ENCODE assay signal across 8 cellular contexts in genomic region chr14:67819563-67820411, GRCh38. TPM values are rescaled to one million over a fixed set of nuclear protein-coding genes. Genes with fewer than 3 reads are reported as not detected.
DNase-seq lines count a peak whose midpoint lies in the region; ATAC-seq and TF ChIP-seq lines count a peak whose summit lies in the region.

TSS of gene RAD51B (plus strand) at chr14:67819779.

- H3K4me1 ChIP-seq in MM.1S (ENCODE audit: low read length) (0 out of 2 replicates have a peak, but pooled peaks cover 4% of the 10 kb centered on the region), foreskin keratinocyte (peaks cover 8% of the 10 kb centered on the region), stomach (peaks cover 14 to 41% (median 34%) of the 10 kb centered on the region in 4 donors)

- H3K4me3 ChIP-seq in H7 (ENCODE audit: insufficient read depth, low read depth, low read length) (peak within 1 kb of the TSS; percentile 81), MM.1S (ENCODE audit: low read length) (peak within 1 kb of the TSS; percentile 82), stomach (peak within 1 kb of the TSS; percentile 77 to 96 (median 85))

- no peaks in the 10 kb centered on the region for H3K9me3 ChIP-seq in MM.1S (replicated peaks; ENCODE audit: insufficient read depth, low read length)
- no peaks in the 10 kb centered on the region for H3K9me3 ChIP-seq in stomach

- no peaks in the 10 kb centered on the region for H4K20me1 ChIP-seq in MM.1S (ENCODE audit: insufficient read depth, low read length)

- H3K27ac Mint-ChIP-seq in neural crest cell (ENCODE audit: unreplicated experiment): peak within 1 kb of the TSS; percentile 99

- TF ChIP-seq CTCF in MM.1S (IDR thresholded peaks at IDR 0.05; ENCODE audit: low read length): no peak
- TF ChIP-seq CTCF in foreskin keratinocyte (conservative IDR thresholded peaks at IDR 0.05): no peak
- TF ChIP-seq CTCF in neural crest cell (conservative IDR thresholded peaks at IDR 0.05): no peak
- no peak for TF ChIP-seq CTCF in stomach (IDR thresholded peaks at IDR 0.05)

- DNase-seq in ELF-1 (ENCODE audit: low read depth, low spot score): peak; percentile 93
- peak; percentile 85 for DNase-seq in H7
- DNase-seq in MM.1S: peak; percentile 73
- peak; percentile 79 for DNase-seq in SIG-M5 treated with dmso at 0.1 percent for 504 hours (lab: John Stamatoyannopoulos, UW; ENCODE audit: unreplicated experiment)
- peak; percentile 22 for DNase-seq in activated gamma-delta T cell (lab: John Stamatoyannopoulos, UW)
- peak; percentile 37 to 70 for DNase-seq in foreskin keratinocyte
- DNase-seq in neural crest cell (ENCODE audit: low read depth, low spot score): peak; percentile 79
- peak; percentile 90 for DNase-seq in stomach

- intact Hi-C loops in stomach (cut with DNase I; ENCODE audit: low total_unique reads): no loop called here

- H3K36me3 ChIP-seq in H7 (replicated peaks; ENCODE audit: control insufficient read depth, insufficient read depth, low read length): no peaks in the 10 kb centered on the region
- H3K36me3 ChIP-seq in MM.1S (replicated peaks; ENCODE audit: insufficient read depth, low read length): no peaks in the 10 kb centered on the region
- peaks cover 0 to 4% (median 0%) of the 10 kb centered on the region in 4 donors for H3K36me3 ChIP-seq in stomach

- H3F3A ChIP-seq in MM.1S (ENCODE audit: insufficient read depth, low read length): peaks cover 4% of the 10 kb centered on the region; the same call in 1 of the 2 replicates

- H3K36me3 Mint-ChIP-seq in neural crest cell (ENCODE audit: low read depth): no peaks in the 10 kb centered on the region

- H3K9me2 ChIP-seq in MM.1S (replicated peaks; ENCODE audit: insufficient read depth, low read length): no peaks in the 10 kb centered on the region

- H3K27me3 ChIP-seq in H7 (ENCODE audit: control insufficient read depth, insufficient read depth, low read length) (no peaks in the 10 kb centered on the region), MM.1S (replicated peaks; ENCODE audit: insufficient read depth, low read length) (no peaks in the 10 kb centered on the region), foreskin keratinocyte (no peaks in the 10 kb centered on the region), stomach (no peaks in the 10 kb centered on the region)

- TF ChIP-seq EP300 in stomach (IDR thresholded peaks at IDR 0.05): no peak

- H3K4me3 Mint-ChIP-seq in neural crest cell: peak within 1 kb of the TSS; percentile 97

- no peaks in the 10 kb centered on the region for H3K9me3 Mint-ChIP-seq in neural crest cell

- H3K4me2 ChIP-seq in MM.1S (ENCODE audit: low read depth, low read length): peak within 1 kb of the TSS; percentile 79

- H3K9ac ChIP-seq in MM.1S (ENCODE audit: low read length): peak within 1 kb of the TSS; percentile 64; the same call in 1 of the 2 replicates

- H3K79me2 ChIP-seq in MM.1S (ENCODE audit: low read length): peaks cover 12% of the 10 kb centered on the region

- H3K27ac ChIP-seq in MM.1S (ENCODE audit: low read length) (no peak within 1 kb of the TSS), foreskin keratinocyte (peak within 1 kb of the TSS; percentile 67), stomach (peak within 1 kb of the TSS; percentile 15 to 80 (median 74))

- WGBS in stomach, 5 donors: 0 to 1% (median 0%) methylated on average over 29 to 30 of the region's 30 CpGs

- TF ChIP-seq POLR2A in stomach (IDR thresholded peaks at IDR 0.05): no peak

- H2AFZ ChIP-seq in MM.1S (ENCODE audit: low read length): peak within 1 kb of the TSS; percentile 93

- ATAC-seq in foreskin keratinocyte: peak; percentile 75

- no peaks in the 10 kb centered on the region for H3K27me3 Mint-ChIP-seq in neural crest cell (ENCODE audit: low read depth)

- peaks cover 44% of the 10 kb centered on the region for H3K4me1 Mint-ChIP-seq in neural crest cell

RNA-seq across cellular contexts. Expression of gene RAD51B, which starts in this region (rescaled TPM):
- total RNA-seq in H7 (2014; rRNA removed; shearing (Covaris generic)): 9.6 and 9.9 TPM in 2 replicates
- total RNA-seq in foreskin keratinocyte (12.5 and 15.1 TPM in 2 replicates), neural crest cell (14.6 and 16.7 TPM in 2 replicates), stomach (10 to 100 TPM; 12.1 to 30.7 (median 19.3) TPM)
- polyA plus RNA-seq in foreskin keratinocyte (6.6 and 7.3 TPM in 2 replicates), stomach (1 to 10 TPM; 1.8 to 4.6 (median 3.8) TPM)

Comparison
In these comparisons a context has a peak if more than half of its experiments do, and no peak if none do; other contexts are left out.
1. DNase-seq: peak in every context shown above with its lines; median percentile 93 in ELF-1; 90 in stomach; 85 in H7; 79 in SIG-M5 treated with dmso at 0.1 percent for 504 hours; 79 in neural crest cell; 73 in MM.1S; 54 in foreskin keratinocyte; 22 in activated gamma-delta T cell.